Comparison of ENCODE assay signal across 8 cellular contexts in the genomic region with DNA sequence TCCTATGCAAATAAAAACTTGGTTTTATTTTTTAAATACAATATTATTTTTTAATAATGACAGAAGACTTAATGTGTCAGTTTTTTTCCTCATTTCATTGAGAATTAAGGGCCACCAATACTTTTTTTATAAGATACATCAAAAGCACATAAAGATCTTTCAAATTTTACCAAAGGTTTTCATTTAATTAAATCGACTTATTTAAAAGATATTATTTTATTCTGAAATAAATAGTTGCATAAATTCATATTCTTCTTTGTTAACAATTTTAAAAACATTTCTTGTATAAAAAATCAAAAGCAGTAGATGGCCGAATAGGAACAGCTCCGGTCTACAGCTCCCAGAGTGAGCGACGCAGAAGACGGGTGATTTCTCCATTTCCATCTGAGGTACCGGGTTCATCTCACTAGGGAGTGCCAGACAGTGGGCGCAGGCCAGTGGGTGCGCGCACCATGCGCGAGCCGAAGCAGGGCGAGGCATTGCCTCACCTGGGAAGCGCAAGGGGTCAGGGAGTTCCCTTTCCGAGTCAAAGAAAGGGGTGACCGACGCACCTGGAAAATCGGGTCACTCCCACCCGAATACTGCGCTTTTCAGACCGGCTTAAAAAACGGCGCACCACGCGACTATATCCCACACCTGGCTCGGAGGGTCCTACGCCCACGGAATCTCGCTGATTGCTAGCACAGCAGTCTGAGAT.
DNase-seq lines count a peak whose midpoint lies in the region; ATAC-seq and TF ChIP-seq lines count a peak whose summit lies in the region.
"Not testable (repeated sequence)": the region's sequence is repeated elsewhere in the genome, so short reads cannot be mapped to it uniquely, and the experiment has no call there.

No MANE protein-coding gene starts in this region.

- not testable (repeated sequence) for ATAC-seq in RWPE2 (ENCODE audit: low read depth); right cardiac atrium; naive thymus-derived CD4-positive, alpha-beta T cell

- H3K27ac ChIP-seq in BLaER1 treated with 17β-estradiol and CSF1 and Interleukin-3, amounts not matched to agents 10 nM and 100 nM; HUES48 (ENCODE audit: low read depth, low read length); RWPE2 (ENCODE audit: poor library complexity, severe bottlenecking); right cardiac atrium (ENCODE audit: low read length); naive thymus-derived CD4-positive, alpha-beta T cell (ENCODE audit: low read depth, low read length); smooth muscle cell (ENCODE audit: low read depth): not testable (repeated sequence)
- H3K27ac ChIP-seq in coronary artery, result peak overlapping the region in 1 of 2 donors; percentile 22

- H3K4me2 ChIP-seq in BLaER1 treated with 17β-estradiol and CSF1 and Interleukin-3, amounts not matched to agents 10 nM and 100 nM, result peak overlapping the region in 10 of 11 experiments; percentile 28 to 61 (median 44); a peak in 11 of 22 replicates
- H3K4me2 ChIP-seq in smooth muscle cell, result peak overlapping the region; percentile 80

- H3K36me3 ChIP-seq in BLaER1 treated with 17β-estradiol and CSF1 and Interleukin-3, amounts not matched to agents 10 nM and 100 nM; HUES48 (ENCODE audit: control insufficient read depth, insufficient read depth, low read length); RWPE2 (ENCODE audit: low read depth); naive thymus-derived CD4-positive, alpha-beta T cell (ENCODE audit: control insufficient read depth in 2 of 3, insufficient read depth in 3 of 3, low read length in 3 of 3); smooth muscle cell (ENCODE audit: low read depth): not testable (repeated sequence)

- H3K4me3 Mint-ChIP-seq in activated T-helper 2 cell treated with anti-CD3 and anti-CD28 coated beads, Interferon-gamma antibody, Interleukin-2, Interleukin-4, amounts not matched to agents 10 μg/mL and 5 μg/mL and 100 μg/mL, durations not matched to agents 14 hours and 24 hours and 36 hours (ENCODE audit: low read depth), result peak overlapping the region; percentile 49
- peak overlapping the region; percentile 50 to 84 (median 76) for H3K4me3 Mint-ChIP-seq in naive thymus-derived CD4-positive, alpha-beta T cell

- H2AFZ ChIP-seq in smooth muscle cell (ENCODE audit: low read depth), result peak overlapping the region; percentile 42

- not testable (repeated sequence) for H3K4me1 ChIP-seq in BLaER1 treated with 17β-estradiol and CSF1 and Interleukin-3, amounts not matched to agents 10 nM and 100 nM; HUES48 (ENCODE audit: control insufficient read depth, insufficient read depth, low read length); RWPE2 (ENCODE audit: insufficient read depth, poor library complexity, severe bottlenecking); right cardiac atrium (ENCODE audit: control insufficient read depth, insufficient read depth, low read length); naive thymus-derived CD4-positive, alpha-beta T cell (ENCODE audit: control insufficient read depth in 2 of 2, insufficient read depth in 2 of 2, low read length in 2 of 2); smooth muscle cell (ENCODE audit: low read depth)

- not testable (repeated sequence) for H3K4me1 Mint-ChIP-seq in activated T-helper 2 cell treated with anti-CD3 and anti-CD28 coated beads, Interferon-gamma antibody, Interleukin-2, Interleukin-4, amounts not matched to agents 10 μg/mL and 5 μg/mL and 100 μg/mL, durations not matched to agents 14 hours and 24 hours and 36 hours (ENCODE audit: low read depth); naive thymus-derived CD4-positive, alpha-beta T cell

- 14% methylated on average over 23 of the region's 30 CpGs for WGBS in right cardiac atrium
- WGBS in smooth muscle cell (ENCODE audit: low lambda C conversion rate), result 17% methylated on average over 30 of the region's 30 CpGs

- CTCF ChIA-PET in naive thymus-derived CD4-positive, alpha-beta T cell (lab: Charles Lee), result not testable (repeated sequence)

- not testable (repeated sequence) for H3K36me3 Mint-ChIP-seq in activated T-helper 2 cell treated with anti-CD3 and anti-CD28 coated beads, Interferon-gamma antibody, Interleukin-2, Interleukin-4, amounts not matched to agents 10 μg/mL and 5 μg/mL and 100 μg/mL, durations not matched to agents 14 hours and 24 hours and 36 hours (ENCODE audit: low read depth); naive thymus-derived CD4-positive, alpha-beta T cell

- intact Hi-C loops in activated T-helper 2 cell treated with anti-CD3 and anti-CD28 coated beads, Interferon-gamma antibody, Interleukin-2, Interleukin-4, amounts not matched to agents 10 μg/mL and 5 μg/mL and 100 μg/mL, durations not matched to agents 14 hours and 24 hours and 36 hours (cut with micrococcal nuclease); right cardiac atrium (cut with DNase I); naive thymus-derived CD4-positive, alpha-beta T cell (cut with micrococcal nuclease): not testable (repeated sequence)

- TF ChIP-seq CTCF in RWPE2 (IDR thresholded peaks at IDR 0.05; ENCODE audit: poor library complexity, severe bottlenecking); coronary artery (IDR thresholded peaks at IDR 0.05); smooth muscle cell (IDR thresholded peaks at IDR 0.05; ENCODE audit: borderline replicate concordance, insufficient read depth, poor library complexity, severe bottlenecking): not testable (repeated sequence)

- POLR2A ChIA-PET in naive thymus-derived CD4-positive, alpha-beta T cell (lab: Charles Lee), result not testable (repeated sequence)

- H4K20me1 ChIP-seq in BLaER1 treated with 17β-estradiol and CSF1 and Interleukin-3, amounts not matched to agents 10 nM and 100 nM; smooth muscle cell (ENCODE audit: low read depth): not testable (repeated sequence)

- peak overlapping the region in 6 of 11 experiments; percentile 15 to 44 (median 38); a peak in 4 of 22 replicates for H3K9ac ChIP-seq in BLaER1 treated with 17β-estradiol and CSF1 and Interleukin-3, amounts not matched to agents 10 nM and 100 nM
- 0 out of 2 replicates have a peak overlapping the region, but pooled peaks have one; percentile 56 for H3K9ac ChIP-seq in HUES48 (ENCODE audit: low read depth, low read length)
- H3K9ac ChIP-seq in smooth muscle cell (ENCODE audit: low read depth), result not testable (repeated sequence)

- not testable (repeated sequence) for H3K27me3 ChIP-seq in BLaER1 treated with 17β-estradiol and CSF1 and Interleukin-3, amounts not matched to agents 10 nM and 100 nM; HUES48 (ENCODE audit: control insufficient read depth, insufficient read depth, low read length); RWPE2 (ENCODE audit: insufficient read depth, poor library complexity, severe bottlenecking); right cardiac atrium (ENCODE audit: control insufficient read depth, insufficient read depth); naive thymus-derived CD4-positive, alpha-beta T cell (ENCODE audit: control insufficient read depth in 2 of 2, insufficient read depth in 2 of 2, low read length in 2 of 2); smooth muscle cell (ENCODE audit: low read depth)

- H3K79me2 ChIP-seq in smooth muscle cell (ENCODE audit: low read depth), result not testable (repeated sequence)

- peak overlapping the region; percentile 45 to 67 (median 56) for H3K4me3 ChIP-seq in BLaER1 treated with 17β-estradiol and CSF1 and Interleukin-3, amounts not matched to agents 10 nM and 100 nM
- H3K4me3 ChIP-seq in HUES48 (ENCODE audit: low read depth, low read length) (peak overlapping the region; percentile 56), RWPE2 (ENCODE audit: severe bottlenecking) (peak overlapping the region; percentile 31), coronary artery (peak overlapping the region; percentile 66), right cardiac atrium (ENCODE audit: low read length) (peak overlapping the region; percentile 20), smooth muscle cell (peak overlapping the region; percentile 51)
- H3K4me3 ChIP-seq in naive thymus-derived CD4-positive, alpha-beta T cell (ENCODE audit: low read length), result not testable (repeated sequence)

- H3K27ac Mint-ChIP-seq in activated T-helper 2 cell treated with anti-CD3 and anti-CD28 coated beads, Interferon-gamma antibody, Interleukin-2, Interleukin-4, amounts not matched to agents 10 μg/mL and 5 μg/mL and 100 μg/mL, durations not matched to agents 14 hours and 24 hours and 36 hours, result not testable (repeated sequence)
- peak overlapping the region in 6 of 9 donors; percentile 25 to 65 (median 47) for H3K27ac Mint-ChIP-seq in naive thymus-derived CD4-positive, alpha-beta T cell

- DNase-seq in RWPE2 (ENCODE audit: low spot score); activated T-helper 2 cell treated with anti-CD3 and anti-CD28 coated beads, Interferon-gamma antibody, Interleukin-2, Interleukin-4, amounts not matched to agents 10 μg/mL and 5 μg/mL and 100 μg/mL, durations not matched to agents 14 hours and 24 hours and 36 hours (ENCODE audit: low spot score); coronary artery (ENCODE audit: low spot score); right cardiac atrium; smooth muscle cell (lab: John Stamatoyannopoulos, UW; ENCODE audit: unreplicated experiment): not testable (repeated sequence)
- peak in 4 of 9 donors; percentile 10 to 52 (median 40) for DNase-seq in naive thymus-derived CD4-positive, alpha-beta T cell

- H3F3A ChIP-seq in smooth muscle cell (ENCODE audit: low read depth), result not testable (repeated sequence)

- H3K27me3 Mint-ChIP-seq in activated T-helper 2 cell treated with anti-CD3 and anti-CD28 coated beads, Interferon-gamma antibody, Interleukin-2, Interleukin-4, amounts not matched to agents 10 μg/mL and 5 μg/mL and 100 μg/mL, durations not matched to agents 14 hours and 24 hours and 36 hours (ENCODE audit: low read depth), result peaks cover 23% of the 10 kb centered on the region
- peaks cover 0 to 13% (median 0%) of the 10 kb centered on the region in 5 donors for H3K27me3 Mint-ChIP-seq in naive thymus-derived CD4-positive, alpha-beta T cell

- H3K9me3 Mint-ChIP-seq in activated T-helper 2 cell treated with anti-CD3 and anti-CD28 coated beads, Interferon-gamma antibody, Interleukin-2, Interleukin-4, amounts not matched to agents 10 μg/mL and 5 μg/mL and 100 μg/mL, durations not matched to agents 14 hours and 24 hours and 36 hours; naive thymus-derived CD4-positive, alpha-beta T cell: not testable (repeated sequence)

- H3K9me3 ChIP-seq in BLaER1 treated with 17β-estradiol and CSF1 and Interleukin-3, amounts not matched to agents 10 nM and 100 nM (replicated peaks in 1 of 11); HUES48 (ENCODE audit: control insufficient read depth, insufficient read depth, low read length); RWPE2 (ENCODE audit: severe bottlenecking); right cardiac atrium (ENCODE audit: control insufficient read depth, low read length); naive thymus-derived CD4-positive, alpha-beta T cell (ENCODE audit: control insufficient read depth in 2 of 3, low read length in 3 of 3); smooth muscle cell (replicated peaks; ENCODE audit: low read depth): not testable (repeated sequence)
